In genomic region chr5:11069041-11069440, GRCh38 we compare ENCODE assay signal across 21 cellular contexts.
DNase-seq lines count a peak whose midpoint lies in the region; ATAC-seq, FAIRE-seq and TF ChIP-seq lines count a peak whose summit lies in the region.
"Had no signal": no experiment of that assay in that cellular context is flagged by ENCODE, and none has a peak within 500 bp of the region (broad histone marks: within the 10 kb centered on the region; RNA-seq: fewer than 3 reads in every experiment).

No MANE protein-coding gene starts in this region.

- no peaks in the 10 kb centered on the region for H3K27me3 Mint-ChIP-seq in progenitor cell of endocrine pancreas
- H3K27me3 Mint-ChIP-seq: CD4-positive, CD25-positive, alpha-beta regulatory T cell had no signal

- no peak for TF ChIP-seq EP300 in H1 (IDR thresholded peaks at IDR 0.05; ENCODE audit: borderline replicate concordance in 1 of 2, low read depth in 2 of 2, low read length in 2 of 2)

- no peak overlapping the region for H2BK20ac ChIP-seq in H1 (ENCODE audit: low read length)

- H2BK12ac ChIP-seq in H1 (ENCODE audit: low read depth, low read length) = no peak overlapping the region

- peaks cover 23% of the 10 kb centered on the region for H3K27me3 ChIP-seq in A673 (replicated peaks; ENCODE audit: insufficient read depth, low read depth, low read length, poor library complexity)
- H3K27me3 ChIP-seq in PC-3 (ENCODE audit: low read length) = no peaks in the 10 kb centered on the region
- H3K27me3 ChIP-seq in H1 (replicated peaks in 1 of 4; ENCODE audit: control insufficient read depth in 3 of 4, extremely low read depth in 1 of 4, insufficient read depth in 3 of 4, low read length in 3 of 4) = no peaks in the 10 kb centered on the region

- intact Hi-C loops in A673 (cut with micrococcal nuclease; ENCODE audit: unreplicated experiment) = no loop called here
- intact Hi-C loops in PC-3 (cut with micrococcal nuclease) = no loop called here

- no peak for TF ChIP-seq POLR2A in H1 (IDR thresholded peaks at IDR 0.05; ENCODE audit: control extremely low read depth in 1 of 2, low read depth in 2 of 2, low read length in 2 of 2)

- TF ChIP-seq RAD21 in H1 (IDR thresholded peaks at IDR 0.05 in 1 of 2, conservative IDR thresholded peaks at IDR 0.05 in 1 of 2; ENCODE audit: low read depth in 2 of 2, low read length in 2 of 2) = no peak

- H3K9me2 ChIP-seq in PC-3 (replicated peaks; ENCODE audit: low read length) = no peaks in the 10 kb centered on the region

- no peak overlapping the region for H3K18ac ChIP-seq in H1 (ENCODE audit: extremely low read depth, low read length)

- no peak overlapping the region for H3K56ac ChIP-seq in H1 (replicated peaks; ENCODE audit: insufficient read length, low read depth, low read length)

- no peak overlapping the region for H3K4ac ChIP-seq in H1 (replicated peaks; ENCODE audit: insufficient read length, low read depth, low read length)

- H4K5ac ChIP-seq in H1 (ENCODE audit: insufficient read length, low read depth, low read length) = no peak overlapping the region

- H2BK120ac ChIP-seq in H1 (replicated peaks; ENCODE audit: low read depth, low read length) = no peak overlapping the region

- peak overlapping the region; percentile 3; the same call in 1 of the 2 replicates for H2AFZ ChIP-seq in PC-3 (ENCODE audit: low read length)
- no peak overlapping the region for H2AFZ ChIP-seq in H1 (ENCODE audit: low read length)

- H3K9ac ChIP-seq in PC-3 (ENCODE audit: low read length) (no peak overlapping the region), H1 (replicated peaks in 1 of 4; ENCODE audit: extremely low read depth in 1 of 4, low read depth in 3 of 4, low read length in 3 of 4) (no peak overlapping the region)

- peaks cover 32% of the 10 kb centered on the region for H3K36me3 Mint-ChIP-seq in progenitor cell of endocrine pancreas (ENCODE audit: insufficient read depth)
- H3K36me3 Mint-ChIP-seq: CD4-positive, CD25-positive, alpha-beta regulatory T cell had no signal

- DNase-seq in A673 (ENCODE audit: low spot score) = peak; percentile 7
- peak; percentile 87 for DNase-seq in PC-3
- no peak for DNase-seq in H1 (ENCODE audit: low read depth in 1 of 2, low spot score in 2 of 2)
- DNase-seq in renal cortical epithelial cell (ENCODE audit: low read depth) = peak; percentile 77
- DNase-seq in activated gamma-delta T cell (lab: John Stamatoyannopoulos, UW) = no peak
- no peak for DNase-seq in hepatic stellate cell (ENCODE audit: low spot score)
- no peak for DNase-seq in progenitor cell of endocrine pancreas (ENCODE audit: low spot score, unreplicated experiment)
- DNase-seq: Caco-2; CD4-positive, CD25-positive, alpha-beta regulatory T cell; DMS153; H9; Karpas-422; MM.1S; NCI-H187 treated with DMSO at 0.1 percent for 48 hours; NCI-H446; NCI-H69; NK-92 treated with Interleukin-12 subunit alpha and Interleukin-12 subunit beta, amount 100 ng/mL, for 24 hours; OCI-M1 had no signal

- H3K4me1 ChIP-seq in A673 (ENCODE audit: insufficient read depth, low read length, poor library complexity, severe bottlenecking) (no peaks in the 10 kb centered on the region), PC-3 (ENCODE audit: insufficient read depth, low read length) (peaks cover 11% of the 10 kb centered on the region), H1 (replicated peaks in 1 of 4; ENCODE audit: control insufficient read depth in 3 of 4, insufficient read depth in 4 of 4, low read length in 3 of 4) (peaks cover 0 to 2% (median 0%) of the 10 kb centered on the region in 4 experiments; a peak in 2 of 7 replicates)

- no peak overlapping the region for H3K27ac ChIP-seq in A673 (ENCODE audit: low read depth, low read length, poor library complexity, severe bottlenecking)
- H3K27ac ChIP-seq in PC-3 (ENCODE audit: low read length) = no peak overlapping the region
- H3K27ac ChIP-seq in H1 (ENCODE audit: low read depth, low read length) = no peak overlapping the region
- H3K27ac ChIP-seq: SK-N-MC had no signal

- H3K27ac Mint-ChIP-seq in progenitor cell of endocrine pancreas = no peak overlapping the region
- H3K27ac Mint-ChIP-seq: CD4-positive, CD25-positive, alpha-beta regulatory T cell had no signal

- no peak overlapping the region for H3K23ac ChIP-seq in H1 (ENCODE audit: insufficient read length)

- no peak overlapping the region for H4K91ac ChIP-seq in H1 (replicated peaks; ENCODE audit: insufficient read length, low read length)

- H3K4me3 ChIP-seq in A673 (ENCODE audit: low read depth, low read length, poor library complexity, severe bottlenecking) (no peak overlapping the region), PC-3 (ENCODE audit: low read length) (no peak overlapping the region), H1 (ENCODE audit: extremely low read depth in 1 of 4, insufficient read depth in 2 of 4, low read depth in 3 of 4, low read length in 4 of 4) (no peak overlapping the region)
- H3K4me3 ChIP-seq: SK-N-MC had no signal

- H4K20me1 ChIP-seq in PC-3 (ENCODE audit: low read length) = no peaks in the 10 kb centered on the region
- no peaks in the 10 kb centered on the region for H4K20me1 ChIP-seq in H1 (replicated peaks in 1 of 2; ENCODE audit: control insufficient read depth in 1 of 2, insufficient read depth in 2 of 2, low read length in 2 of 2)

- H3K9me3 ChIP-seq in A673 (ENCODE audit: low read depth, low read length, poor library complexity, severe bottlenecking) (no peaks in the 10 kb centered on the region), PC-3 (ENCODE audit: low read length) (no peaks in the 10 kb centered on the region), H1 (ENCODE audit: insufficient read depth in 2 of 2, low read depth in 1 of 2, low read length in 1 of 2) (peaks cover 0 to 3% of the 10 kb centered on the region in 2 experiments; a peak in 1 of 4 replicates)
- H3K9me3 ChIP-seq: Caco-2 had no signal

- no peak overlapping the region for H3K14ac ChIP-seq in H1 (ENCODE audit: insufficient read length)

- H3K79me2 ChIP-seq in PC-3 (ENCODE audit: low read length) (no peaks in the 10 kb centered on the region), H1 (ENCODE audit: control insufficient read depth in 1 of 2, insufficient read depth in 2 of 2, low read length in 2 of 2) (no peaks in the 10 kb centered on the region)

- no peak overlapping the region for H3K4me3 Mint-ChIP-seq in progenitor cell of endocrine pancreas (ENCODE audit: low read depth)
- H3K4me3 Mint-ChIP-seq: CD4-positive, CD25-positive, alpha-beta regulatory T cell; H9 had no signal

- ATAC-seq in PC-3 (peak; percentile 87), GM21515 (IDR thresholded peaks at IDR 0.05; ENCODE audit: unreplicated experiment) (no peak)

- no peak overlapping the region for H4K8ac ChIP-seq in H1 (ENCODE audit: extremely low read depth, insufficient read depth, low read length)

- H2BK15ac ChIP-seq in H1 (ENCODE audit: low read length) = no peak overlapping the region

- TF ChIP-seq CTCF in A673 (conservative IDR thresholded peaks at IDR 0.05; ENCODE audit: low read depth, low read length) = no peak
- TF ChIP-seq CTCF in PC-3 (conservative IDR thresholded peaks at IDR 0.05; ENCODE audit: low read depth, low read length) = no peak
- no peak for TF ChIP-seq CTCF in H1 (IDR thresholded peaks at IDR 0.05; ENCODE audit: control extremely low read depth in 1 of 3, insufficient read depth in 1 of 3, low read depth in 1 of 3, low read length in 3 of 3)
- no peak for TF ChIP-seq CTCF in progenitor cell of endocrine pancreas (IDR thresholded peaks at IDR 0.05; ENCODE audit: unreplicated experiment)

- no peaks in the 10 kb centered on the region for H3K36me3 ChIP-seq in A673 (ENCODE audit: insufficient read depth, low read length, poor library complexity, severe bottlenecking)
- H3K36me3 ChIP-seq in PC-3 (ENCODE audit: low read depth, low read length) = no peaks in the 10 kb centered on the region
- no peaks in the 10 kb centered on the region for H3K36me3 ChIP-seq in H1 (ENCODE audit: control insufficient read depth in 2 of 4, insufficient read depth in 4 of 4, low read length in 3 of 4)

- H3F3A ChIP-seq in PC-3 (ENCODE audit: low read length, unreplicated experiment) = no peaks in the 10 kb centered on the region

- H2AK5ac ChIP-seq in H1 (ENCODE audit: low read depth, low read length) = no peak overlapping the region

- H3K9me3 Mint-ChIP-seq in progenitor cell of endocrine pancreas (ENCODE audit: low read depth) = peaks cover 16% of the 10 kb centered on the region

- H3K4me2 ChIP-seq in PC-3 (ENCODE audit: low read length) = peak overlapping the region; percentile 3
- H3K4me2 ChIP-seq in H1 (ENCODE audit: insufficient read depth in 1 of 2, low read depth in 2 of 2, low read length in 2 of 2) = no peak overlapping the region

- no peaks in the 10 kb centered on the region for H3K23me2 ChIP-seq in H1 (ENCODE audit: low read depth, low read length)

- H2BK5ac ChIP-seq in H1 (ENCODE audit: low read depth, low read length) = no peak overlapping the region

- BruUV-seq in A673 (replicated peaks; lab: Mats Ljungman, UMichigan) = no TSS peak
- BruUV-seq in PC-3 (replicated peaks; lab: Mats Ljungman, UMichigan) = no TSS peak

- H3K4me1 Mint-ChIP-seq in progenitor cell of endocrine pancreas (ENCODE audit: low read depth) = peaks cover 21% of the 10 kb centered on the region
- H3K4me1 Mint-ChIP-seq: CD4-positive, CD25-positive, alpha-beta regulatory T cell had no signal

- no peaks in the 10 kb centered on the region for H3K79me1 ChIP-seq in H1 (ENCODE audit: low read depth, low read length)

- CTCF ChIA-PET in A673 (lab: Charles Lee) = no interaction called here
- CTCF ChIA-PET in PC-3 (lab: Charles Lee) = no interaction called here
- CTCF ChIA-PET in H1 (lab: Charles Lee; ENCODE audit: partially characterized antibody) = no interaction called here

- POLR2A ChIA-PET in A673 (lab: Charles Lee; ENCODE audit: low non-redundant PET) = no interaction called here
- POLR2A ChIA-PET in PC-3 (lab: Charles Lee; ENCODE audit: unreplicated experiment) = no interaction called here
- POLR2A ChIA-PET in H1 (lab: Charles Lee; ENCODE audit: partially characterized antibody) = no interaction called here

- 80% methylated on average over 3 of the region's 3 CpGs; no CpG with 5 or more reads in 1 of the 2 experiments for WGBS in H1 (ENCODE audit: extremely low coverage in 1 of 2, insufficient coverage in 1 of 2, insufficient read length in 1 of 2, insufficient replicate concordance in 2 of 2, low coverage in 1 of 2, low lambda C conversion rate in 2 of 2, missing lambda C conversion rate in 1 of 2), 2 experiments

- FAIRE-seq in H1 (lab: Jason Lieb, UNC) = no peak
- FAIRE-seq: GM19239 had no signal

TF ChIP-seq in H1, 55 proteins besides CTCF, POLR2A, EP300 and RAD21:
- 0 out of 2 replicates have a peak, but pooled peaks have one; percentile 20 for TF ChIP-seq TEAD4 (IDR thresholded peaks at IDR 0.05; ENCODE audit: low read depth, low read length)
- TF ChIP-seq JUND (IDR thresholded peaks at IDR 0.05; ENCODE audit: low read length) = no peak

Comparison
In these comparisons a context has a peak if more than half of its experiments do, and no peak if none do; other contexts are left out.
1. DNase-seq: peak in A673 (single experiment), PC-3 (single experiment) and renal cortical epithelial cell (single experiment); none in H1 (0 of 2), activated gamma-delta T cell (single experiment), hepatic stellate cell (single experiment) and progenitor cell of endocrine pancreas (single experiment).